20 cellular contexts compared by ENCODE assay signal in the genomic region with DNA sequence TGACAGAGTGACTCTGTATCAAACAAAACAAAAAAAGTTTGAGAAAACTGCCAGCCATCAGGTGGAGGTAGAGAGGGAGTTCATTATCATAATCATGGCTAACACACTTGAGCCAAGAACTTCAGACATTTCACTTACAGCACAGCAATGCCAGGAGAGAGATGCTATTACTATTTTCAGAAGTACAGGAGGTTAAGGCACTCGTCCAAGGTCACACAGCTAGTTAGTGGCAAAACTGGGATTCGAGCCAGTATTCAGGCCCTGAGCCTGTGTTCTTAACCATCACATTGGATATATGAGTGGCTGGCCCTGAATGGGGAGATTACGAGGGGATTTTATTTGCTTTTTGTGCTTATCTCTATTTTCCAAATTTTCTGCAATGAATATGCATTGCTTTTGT. TPM values are rescaled to one million over a fixed set of nuclear protein-coding genes. Genes with fewer than 3 reads are reported as not detected.
DNase-seq lines count a peak whose midpoint lies in the region; ATAC-seq, FAIRE-seq and TF ChIP-seq lines count a peak whose summit lies in the region.
"Had no signal": no experiment of that assay in that cellular context is flagged by ENCODE, and none has a peak within 500 bp of the region (broad histone marks: within the 10 kb centered on the region; RNA-seq: fewer than 3 reads in every experiment).

No MANE protein-coding gene starts in this region.

- TF ChIP-seq CTCF in K562 (IDR thresholded peaks at IDR 0.05 in 2 of 3, conservative IDR thresholded peaks at IDR 0.05 in 1 of 3; ENCODE audit: insufficient read depth in 2 of 3, low read depth in 1 of 3, low read length in 3 of 3) (peak in 1 of 3 experiments; percentile 8; a peak in 1 of 6 replicates), foreskin fibroblast (IDR thresholded peaks at IDR 0.05; ENCODE audit: low read depth, low read length) (no peak), psoas muscle (IDR thresholded peaks at IDR 0.05) (no peak)

- H3K9me3 ChIP-seq in K562 (replicated peaks; ENCODE audit: control insufficient read depth, insufficient read depth, low read depth, low read length) (no peaks in the 10 kb centered on the region), psoas muscle (no peaks in the 10 kb centered on the region)

- FAIRE-seq in K562 (lab: Jason Lieb, UNC) = no peak
- FAIRE-seq: keratinocyte had no signal

- H4K20me1 ChIP-seq in K562 (replicated peaks; ENCODE audit: control insufficient read depth, insufficient read depth, low read length) = peaks cover 4% of the 10 kb centered on the region; the same call in 1 of the 2 replicates

- no peaks in the 10 kb centered on the region for H3K9me3 Mint-ChIP-seq in activated CD4-positive, alpha-beta T cell treated with anti-CD3 and anti-CD28 coated beads, Interleukin-2, amount 10 ng/mL, durations not matched to agents 24 days and 14 days
- H3K9me3 Mint-ChIP-seq: CD4-positive, CD25-positive, alpha-beta regulatory T cell; neural crest cell had no signal

- no peak for TF ChIP-seq RAD21 in K562 (CRISPR knock-in tag; conservative IDR thresholded peaks at IDR 0.05 in 1 of 2, IDR thresholded peaks at IDR 0.05 in 1 of 2)

- H3K27me3 ChIP-seq in K562 (ENCODE audit: control insufficient read depth in 2 of 2, insufficient read depth in 2 of 2, low read length in 2 of 2) = peaks cover 35 to 77% of the 10 kb centered on the region in 2 experiments
- H3K27me3 ChIP-seq in psoas muscle (ENCODE audit: insufficient read depth in 3 of 3, low read length in 2 of 3) = peaks cover 0 to 4% (median 0%) of the 10 kb centered on the region in 3 donors
- H3K27me3 ChIP-seq: hepatocyte had no signal

- no peak overlapping the region for H2AFZ ChIP-seq in K562 (ENCODE audit: low read depth, low read length)
- H2AFZ ChIP-seq: hepatocyte had no signal

- H3K36me3 Mint-ChIP-seq in activated CD4-positive, alpha-beta T cell treated with anti-CD3 and anti-CD28 coated beads, Interleukin-2, amount 10 ng/mL, durations not matched to agents 24 days and 14 days (ENCODE audit: low read depth) = no peaks in the 10 kb centered on the region
- H3K36me3 Mint-ChIP-seq: CD4-positive, CD25-positive, alpha-beta regulatory T cell had no signal

- no peaks in the 10 kb centered on the region for H3K4me1 Mint-ChIP-seq in activated CD4-positive, alpha-beta T cell treated with anti-CD3 and anti-CD28 coated beads, Interleukin-2, amount 10 ng/mL, durations not matched to agents 24 days and 14 days
- H3K4me1 Mint-ChIP-seq: CD4-positive, CD25-positive, alpha-beta regulatory T cell had no signal

- ATAC-seq in K562 (0 out of 3 replicates have a peak, but pooled peaks have one; percentile 33), psoas muscle (peak in 3 of 4 donors; percentile 66 to 88 (median 85)), GM21515 (IDR thresholded peaks at IDR 0.05; ENCODE audit: unreplicated experiment) (no peak)
- ATAC-seq: stimulated activated naive CD8-positive, alpha-beta T cell treated with anti-CD3 and anti-CD28 coated beads, Interleukin-15, Interleukin-2, amounts not matched to agents 100 U/mL and 50 U/mL, for 24 hours had no signal

- no peaks in the 10 kb centered on the region for H3K9me1 ChIP-seq in K562 (ENCODE audit: control insufficient read depth, insufficient read depth, low read length)

- DNase-seq in M059J (ENCODE audit: low read depth) (peak; percentile 2), K562 (ENCODE audit: extremely low read depth in 1 of 4, low spot score in 3 of 4) (no peak), foreskin fibroblast (peak; percentile 20 to 35), psoas muscle (no peak)
- no peak for DNase-seq in activated CD4-positive, alpha-beta T cell treated with anti-CD3 and anti-CD28 coated beads, Interleukin-2, amount 10 ng/mL, durations not matched to agents 24 days and 14 days
- DNase-seq in stimulated activated CD4-positive, alpha-beta T cell treated with anti-CD3 and anti-CD28 coated beads, Interleukin-4, amount 100 ng/mL, for 4 hours = no peak
- DNase-seq in stimulated activated CD4-positive, alpha-beta T cell treated with anti-CD3 and anti-CD28 coated beads, Interleukin-4, amount 100 ng/mL, for 1 hour = no peak
- DNase-seq: activated CD4-positive, alpha-beta T cell treated with anti-CD3 and anti-CD28 coated beads for 48 hours; activated effector memory CD4-positive, alpha-beta T cell treated with anti-CD3 and anti-CD28 coated beads, Interleukin-2, amount 50 U/mL, for 16 hours; CD4-positive, CD25-positive, alpha-beta regulatory T cell; cortex of kidney; DMS53; NCI-H1436; NK-92 treated with Interleukin-12 subunit alpha and Interleukin-12 subunit beta, amount 100 ng/mL, for 24 hours; stimulated activated naive CD8-positive, alpha-beta T cell treated with anti-CD3 and anti-CD28 coated beads, Interleukin-15, Interleukin-2, amounts not matched to agents 100 U/mL and 50 U/mL, for 24 hours had no signal

- intact Hi-C loops in K562 (cut with micrococcal nuclease) = no loop called here
- intact Hi-C loops in psoas muscle (cut with DNase I) = no loop called here
- intact Hi-C loops in activated CD4-positive, alpha-beta T cell treated with anti-CD3 and anti-CD28 coated beads, Interleukin-2, amount 10 ng/mL, durations not matched to agents 24 days and 14 days (cut with micrococcal nuclease) = no loop called here

- H3K27me3 Mint-ChIP-seq in activated CD4-positive, alpha-beta T cell treated with anti-CD3 and anti-CD28 coated beads, Interleukin-2, amount 10 ng/mL, durations not matched to agents 24 days and 14 days = peaks cover 1% of the 10 kb centered on the region

- POLR2A ChIA-PET in K562 (lab: Yijun Ruan, JAX) = no interaction called here

- H3K9ac ChIP-seq in K562 (ENCODE audit: insufficient read depth in 1 of 2, low read depth in 2 of 2, low read length in 2 of 2) = no peak overlapping the region

- no TSS peak for BruUV-seq in K562 (replicated peaks; lab: Mats Ljungman, UMichigan)

- WGBS in K562 (ENCODE audit: insufficient coverage, low coverage, missing lambda C conversion rate) = 0% methylated on average over 3 of the region's 3 CpGs
- WGBS in psoas muscle, 3 donors = 19 to 36% (median 22%) methylated on average over 3 of the region's 3 CpGs

- H3K27ac Mint-ChIP-seq in activated CD4-positive, alpha-beta T cell treated with anti-CD3 and anti-CD28 coated beads, Interleukin-2, amount 10 ng/mL, durations not matched to agents 24 days and 14 days = no peak overlapping the region
- H3K27ac Mint-ChIP-seq: CD4-positive, CD25-positive, alpha-beta regulatory T cell had no signal

- H3K27ac ChIP-seq in K562 (ENCODE audit: extremely low read depth, low read depth, low read length) = no peak overlapping the region
- no peak overlapping the region for H3K27ac ChIP-seq in psoas muscle
- H3K27ac ChIP-seq: hepatocyte, RWPE1 had no signal

- TF ChIP-seq POLR2A in K562 (conservative IDR thresholded peaks at IDR 0.05) = no peak

- in situ Hi-C loops in K562 (cut with MboI) = no loop called here

- H3K4me1 ChIP-seq in K562 (replicated peaks in 1 of 2; ENCODE audit: control insufficient read depth in 2 of 2, insufficient read depth in 2 of 2, low read length in 2 of 2) (no peaks in the 10 kb centered on the region), psoas muscle (peaks cover 8% of the 10 kb centered on the region)

- no peaks in the 10 kb centered on the region for H3K79me2 ChIP-seq in K562 (ENCODE audit: control insufficient read depth, insufficient read depth, low read length)
- H3K79me2 ChIP-seq: hepatocyte had no signal

- no peak overlapping the region for H3K4me3 Mint-ChIP-seq in activated CD4-positive, alpha-beta T cell treated with anti-CD3 and anti-CD28 coated beads, Interleukin-2, amount 10 ng/mL, durations not matched to agents 24 days and 14 days
- H3K4me3 Mint-ChIP-seq: CD4-positive, CD25-positive, alpha-beta regulatory T cell; neural crest cell had no signal

- no peak overlapping the region for H3K4me2 ChIP-seq in K562 (ENCODE audit: insufficient read depth, low read length)
- H3K4me2 ChIP-seq: hepatocyte had no signal

- H3K4me3 ChIP-seq in K562 (no peak overlapping the region), foreskin fibroblast (ENCODE audit: low read depth in 1 of 2, low read length in 2 of 2) (no peak overlapping the region), psoas muscle (no peak overlapping the region)
- H3K4me3 ChIP-seq: hepatocyte had no signal

- no peak for TF ChIP-seq EP300 in K562 (IDR thresholded peaks at IDR 0.05; ENCODE audit: low read length)

- H3K36me3 ChIP-seq in K562 (ENCODE audit: control insufficient read depth, insufficient read depth, low read length) = no peaks in the 10 kb centered on the region
- no peaks in the 10 kb centered on the region for H3K36me3 ChIP-seq in psoas muscle (ENCODE audit: insufficient read depth in 1 of 2, low read depth in 1 of 2)

- CTCF ChIA-PET in K562 (lab: Yijun Ruan, JAX; ENCODE audit: low intra/inter-chr PET ratio) = no interaction called here

TF ChIP-seq in K562, 482 proteins besides CTCF, POLR2A, EP300 and RAD21 (continues in another document):
- no peak for TF ChIP-seq FOXJ2 (tag; IDR thresholded peaks at IDR 0.05)
- TF ChIP-seq IFI16 (CRISPR knock-in tag; IDR thresholded peaks at IDR 0.05) = no peak
- TF ChIP-seq NRF1 (conservative IDR thresholded peaks at IDR 0.05 in 1 of 2, IDR thresholded peaks at IDR 0.05 in 1 of 2) = no peak
- no peak for TF ChIP-seq POLR3A (IDR thresholded peaks at IDR 0.05; ENCODE audit: borderline replicate concordance, extremely low read depth, insufficient read depth, insufficient read length)

RNA-seq across cellular contexts. Expression of a gene that starts 24.8 kb away (rescaled TPM):
- total RNA-seq in M059J (2014; rRNA removed; shearing (Covaris generic)) = 0.17 and 0.25 TPM in 2 replicates
- 1.5 and 4.5 TPM in 2 replicates for total RNA-seq in K562 (2011; cell fraction: chromatin; rRNA removed; ENCODE audit: low replicate concordance)
- total RNA-seq in K562 (2011; cell fraction: nucleolus; rRNA removed) = 3.7 and 5.2 TPM in 2 replicates
- total RNA-seq in K562 (2011; cell fraction: nucleoplasm; rRNA removed) = 3.3 and 3.7 TPM in 2 replicates
- total RNA-seq in K562 (2014; rRNA removed) (5.0 and 6.5 TPM in 2 replicates), K562 (2014; rRNA removed; fragmentation: Illumina TruSeq; extraction: Trizol) (1.7 and 2.1 TPM in 2 replicates), K562 (2015; rRNA removed; fragmentation: Illumina TruSeq; extraction: Trizol) (2.0 and 2.5 TPM in 2 replicates), K562 (2021) (7.6 and 8.4 TPM in 2 replicates), psoas muscle (1 to 10 TPM; 1.1 to 5.7 (median 2.5) TPM)
- polyA plus RNA-seq in K562 (2011; rRNA removed) (1.1 and 1.9 TPM in 2 replicates), K562 (2014; fragmentation: Illumina TruSeq; extraction: Trizol) (5.4 and 7.2 TPM in 2 replicates), K562 (2014; fragmentation: Nextera tagmentation; extraction: Ambion mirVana) (under 1 TPM; 0.10 to 0.11 TPM), K562 (2014; rRNA removed) (5.7 TPM in 2 replicates), psoas muscle (1 to 10 TPM in 2 of 3 donors, under 1 TPM in 1; 0.65 to 1.3 (median 1.1) TPM)
- 1.7 and 2.5 TPM in 2 replicates for polyA plus RNA-seq in K562 (2011; cell fraction: cytosol; rRNA removed)
- polyA plus RNA-seq in K562 (2011; cell fraction: nucleus; rRNA removed) = 4.6 and 5.8 TPM in 2 replicates
- 7.0 and 71.7 TPM in 2 replicates for polyA plus RNA-seq in K562 (2012)
- 0.57 and 0.95 TPM in 2 replicates for polyA minus RNA-seq in K562 (2011; rRNA and poly(A)+ RNA removed)
- polyA minus RNA-seq in K562 (2011; cell fraction: cytosol; rRNA and poly(A)+ RNA removed) = 1.2 and 1.5 TPM in 2 replicates
- 1.1 and 1.3 TPM in 2 replicates for polyA minus RNA-seq in K562 (2011; cell fraction: nucleus; rRNA and poly(A)+ RNA removed)
- 0.02 and 0.14 TPM in 2 replicates for total RNA-seq in activated CD4-positive, alpha-beta T cell treated with anti-CD3 and anti-CD28 coated beads, Interleukin-2, amount 10 ng/mL, durations not matched to agents 24 days and 14 days
- polyA plus RNA-seq: CD4-positive, CD25-positive, alpha-beta regulatory T cell had no signal

Comparison
In these comparisons a context has a peak if more than half of its experiments do, and no peak if none do; other contexts are left out.
1. DNase-seq: peak in M059J (single experiment) and foreskin fibroblast (2 of 2); none in K562 (0 of 4), psoas muscle (0 of 2), activated CD4-positive, alpha-beta T cell treated with anti-CD3 and anti-CD28 coated beads, Interleukin-2, amount 10 ng/mL, durations not matched to agents 24 days and 14 days (single experiment), stimulated activated CD4-positive, alpha-beta T cell treated with anti-CD3 and anti-CD28 coated beads, Interleukin-4, amount 100 ng/mL, for 4 hours (0 of 2) and stimulated activated CD4-positive, alpha-beta T cell treated with anti-CD3 and anti-CD28 coated beads, Interleukin-4, amount 100 ng/mL, for 1 hour (single experiment).